Comparison of ENCODE assay signal across 22 cellular contexts in the genomic region with DNA sequence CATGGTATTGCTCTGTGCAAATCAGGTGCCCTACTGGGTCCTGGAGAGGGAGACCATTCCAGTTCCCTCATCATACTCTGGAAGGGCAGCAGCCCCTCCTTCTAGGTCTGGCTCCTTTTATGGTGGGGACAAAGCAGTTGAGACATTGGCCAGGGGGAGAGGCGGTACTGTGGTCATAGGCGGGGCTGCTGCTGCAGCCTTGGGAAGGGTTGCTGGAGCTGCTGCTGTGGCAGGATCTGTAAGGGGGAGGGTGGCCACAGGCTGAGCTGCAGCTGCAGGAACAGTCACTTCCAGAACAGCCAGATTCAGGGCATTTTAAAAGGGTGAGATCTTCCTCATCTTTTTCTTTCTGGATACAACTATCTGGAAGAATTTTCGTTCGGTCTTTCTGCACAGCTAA.
DNase-seq lines count a peak whose midpoint lies in the region; ATAC-seq and TF ChIP-seq lines count a peak whose summit lies in the region.
"Had no signal": no experiment of that assay in that cellular context is flagged by ENCODE, and none has a peak within 500 bp of the region (broad histone marks: within the 10 kb centered on the region; RNA-seq: fewer than 3 reads in every experiment).

No MANE protein-coding gene starts in this region.

- in situ Hi-C loops in gastrocnemius medialis (cut with MboI; ENCODE audit: low sequenced_read_pairs in 4 of 4), result no loop called here

- H3K36me3 ChIP-seq in H7 (replicated peaks; ENCODE audit: control insufficient read depth, insufficient read depth, low read length) (no peaks in the 10 kb centered on the region), testis (ENCODE audit: low read depth, missing control alignments) (no peaks in the 10 kb centered on the region), gastrocnemius medialis (no peaks in the 10 kb centered on the region)
- H3K36me3 ChIP-seq: neutrophil had no signal

- intact Hi-C loops in testis (cut with DNase I; ENCODE audit: low total_unique reads), result no loop called here
- intact Hi-C loops in gastrocnemius medialis (cut with DNase I; ENCODE audit: low total_unique reads), result no loop called here

- TF ChIP-seq CTCF in testis (IDR thresholded peaks at IDR 0.05) (no peak), gastrocnemius medialis (IDR thresholded peaks at IDR 0.05 in 4 of 5, conservative IDR thresholded peaks at IDR 0.05 in 1 of 5) (no peak)

- DNase-seq in H7, result peak; percentile 17
- DNase-seq in astrocyte of the hippocampus (ENCODE audit: low read depth, low spot score), result peak; percentile 4
- peak; percentile 13 for DNase-seq in testis
- DNase-seq in gastrocnemius medialis, result no peak
- no peak for DNase-seq in HuH-7.5 (ENCODE audit: low spot score)
- no peak for DNase-seq in KG1 (lab: John Stamatoyannopoulos, UW)
- DNase-seq: activated CD4-positive, alpha-beta T cell treated with anti-CD3 and anti-CD28 coated beads, Interleukin-2, amount 50 U/mL, for 4 hours; CD8-positive, alpha-beta T cell; cortex of kidney; EL; erythroblast; HFFc6; KBM-7; mammary epithelial cell; NCI-H1417; PC-3; small intestine; stimulated activated naive CD4-positive, alpha-beta T cell had no signal

- H3K9me3 ChIP-seq in testis, result no peaks in the 10 kb centered on the region
- H3K9me3 ChIP-seq in gastrocnemius medialis, result no peaks in the 10 kb centered on the region
- H3K9me3 ChIP-seq: neutrophil had no signal

- H3K4me3 ChIP-seq in H7 (ENCODE audit: insufficient read depth, low read depth, low read length) (no peak overlapping the region), testis (no peak overlapping the region), gastrocnemius medialis (no peak overlapping the region)
- H3K4me3 ChIP-seq: hepatocyte had no signal

- TF ChIP-seq POLR2A in testis (IDR thresholded peaks at IDR 0.05) (no peak), gastrocnemius medialis (IDR thresholded peaks at IDR 0.05) (no peak)

- ATAC-seq in gastrocnemius medialis, result no peak
- ATAC-seq: CD8-positive, alpha-beta T cell; PC-3; SK-N-SH treated with all-trans-retinoic acid at 6 μM for 48 hours had no signal

- H3K27me3 ChIP-seq in H7 (ENCODE audit: control insufficient read depth, insufficient read depth, low read length) (no peaks in the 10 kb centered on the region), layer of hippocampus (ENCODE audit: control insufficient read depth, insufficient read depth, low read length) (no peaks in the 10 kb centered on the region), testis (no peaks in the 10 kb centered on the region), gastrocnemius medialis (no peaks in the 10 kb centered on the region)
- H3K27me3 ChIP-seq: hepatocyte, neutrophil had no signal

- WGBS in testis, 2 donors, result 74 to 78% methylated on average over 4 of the region's 4 CpGs

- H3K27ac ChIP-seq in layer of hippocampus (ENCODE audit: low read depth, low read length) (peak overlapping the region; percentile 27), testis (no peak overlapping the region), gastrocnemius medialis (no peak overlapping the region)
- H3K27ac ChIP-seq: hepatocyte, neutrophil had no signal

- H3K4me1 ChIP-seq in testis (no peaks in the 10 kb centered on the region), gastrocnemius medialis (peaks cover 0 to 12% of the 10 kb centered on the region in 2 donors)

Comparison
In these comparisons a context has a peak if more than half of its experiments do, and no peak if none do; other contexts are left out.
1. DNase-seq: peak in H7 (single experiment), astrocyte of the hippocampus (single experiment) and testis (single experiment); none in gastrocnemius medialis (0 of 2), HuH-7.5 (single experiment) and KG1 (single experiment).